ENCODE assay signal across 1 cellular context in genomic region chr7:97001221-97001620, GRCh38.
TF ChIP-seq lines count a peak whose summit lies in the region.

No MANE protein-coding gene starts in this region.

TF ChIP-seq in GM23338, 12 proteins besides CTCF, POLR2A, EP300 and RAD21 (continued from another document):
- no peak for TF ChIP-seq ZNF462 (CRISPR knock-in tag; IDR thresholded peaks at IDR 0.05)
